Comparison of ENCODE assay signal across 1 cellular context in genomic region chr9:72474676-72475075, GRCh38.
TF ChIP-seq lines count a peak whose summit lies in the region.

No MANE protein-coding gene starts in this region.

TF ChIP-seq in GM23338, 12 proteins besides CTCF, POLR2A, EP300 and RAD21 (continued from another document):
- no peak for TF ChIP-seq ZNF462 (CRISPR knock-in tag; IDR thresholded peaks at IDR 0.05)
